8 cellular contexts compared by ENCODE assay signal in the genomic region with DNA sequence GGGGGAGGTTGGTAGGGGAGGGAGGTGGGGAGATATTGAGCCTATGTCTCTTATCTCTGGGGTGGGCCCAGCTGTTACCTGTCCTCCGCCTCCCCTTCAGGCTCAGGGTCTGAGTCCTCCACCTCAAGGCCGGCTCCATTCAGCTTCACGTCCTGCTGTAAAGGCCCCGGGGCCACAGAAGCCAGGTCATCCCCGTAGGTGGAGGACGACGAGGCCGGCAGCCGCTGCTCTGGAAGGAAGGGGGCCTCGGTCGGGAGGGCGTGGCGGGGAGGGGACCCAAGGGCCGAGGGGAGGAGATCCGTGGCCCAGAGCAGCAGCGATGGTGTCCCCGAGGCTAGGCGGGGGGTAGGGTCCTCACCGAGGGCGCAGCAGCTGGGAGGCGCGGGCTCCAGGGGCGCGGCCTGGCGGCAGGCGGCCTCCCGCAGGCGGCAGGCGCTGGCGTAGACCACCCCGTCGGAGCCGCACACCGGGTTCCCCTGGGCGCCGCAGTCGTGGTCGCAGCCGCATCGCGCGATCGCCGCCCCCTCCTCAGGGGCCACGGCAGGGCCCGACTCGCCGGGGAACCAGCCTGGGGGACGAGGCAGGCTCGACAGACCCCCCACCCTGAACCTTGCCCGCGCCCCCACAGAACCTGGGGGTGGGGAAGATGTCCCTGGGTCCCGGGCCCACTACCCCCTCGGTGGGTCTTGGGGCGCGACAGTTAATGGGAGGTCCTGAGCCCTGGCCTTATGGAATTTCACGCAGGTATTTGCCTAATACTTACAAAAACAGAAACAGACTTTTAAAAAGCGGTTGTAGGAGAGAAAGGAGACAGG. TPM values are rescaled to one million over a fixed set of nuclear protein-coding genes. Genes with fewer than 3 reads are reported as not detected.
DNase-seq lines count a peak whose midpoint lies in the region; ATAC-seq and TF ChIP-seq lines count a peak whose summit lies in the region.

No MANE protein-coding gene starts in this region.

- peak overlapping the region; percentile 48 to 81 (median 62) for H3K4me3 ChIP-seq in breast epithelium
- H3K4me3 ChIP-seq in mononuclear cell (ENCODE audit: low read length), result peak overlapping the region; percentile 36

- no peaks in the 10 kb centered on the region for H3K36me3 ChIP-seq in ES-I3 (ENCODE audit: insufficient read depth, low read length)
- H3K36me3 ChIP-seq in breast epithelium, result no peaks in the 10 kb centered on the region

- peak overlapping the region; percentile 81 for H3K9ac ChIP-seq in ES-I3 (ENCODE audit: low read depth, low read length)

- no peak for TF ChIP-seq CTCF in breast epithelium (IDR thresholded peaks at IDR 0.05)

- intact Hi-C loops in breast epithelium (cut with DNase I; ENCODE audit: low total_unique reads), result loop anchor here (1.0 kb wide), 1 partner anchor 40 kb away; no protein-coding TSS in a partner anchor

- no peaks in the 10 kb centered on the region for H3K9me3 ChIP-seq in ES-I3 (ENCODE audit: control insufficient read depth, insufficient read depth, low read length)
- H3K9me3 ChIP-seq in breast epithelium, result no peaks in the 10 kb centered on the region
- H3K9me3 ChIP-seq in mononuclear cell (ENCODE audit: low read depth, low read length), result no peaks in the 10 kb centered on the region

- H3K27ac ChIP-seq in breast epithelium, result peak overlapping the region; percentile 74 to 85

- TF ChIP-seq POLR2A in breast epithelium (IDR thresholded peaks at IDR 0.05), result no peak

- H3K4me1 ChIP-seq in ES-I3 (ENCODE audit: insufficient read depth, low read length) (peaks cover 7% of the 10 kb centered on the region; the same call in 1 of the 2 replicates), breast epithelium (no peaks in the 10 kb centered on the region), mononuclear cell (ENCODE audit: insufficient read depth, low read length) (peaks cover 45% of the 10 kb centered on the region)

- DNase-seq in breast epithelium (ENCODE audit: low spot score in 2 of 2) (no peak), SK-N-DZ (ENCODE audit: low spot score) (no peak)
- no peak for DNase-seq in activated CD4-positive, CD25-positive, alpha-beta regulatory T cell (lab: John Stamatoyannopoulos, UW)

- H3K27me3 ChIP-seq in breast epithelium (no peaks in the 10 kb centered on the region), mononuclear cell (ENCODE audit: insufficient read depth, low read length) (no peaks in the 10 kb centered on the region)

- ATAC-seq in HG03280 (IDR thresholded peaks at IDR 0.05; ENCODE audit: unreplicated experiment), result peak; percentile 6
- ATAC-seq in HG03135 (IDR thresholded peaks at IDR 0.05; ENCODE audit: unreplicated experiment), result no peak
- no peak for ATAC-seq in GM18519 (IDR thresholded peaks at IDR 0.05; ENCODE audit: low FRiP score, unreplicated experiment)

RNA-seq across cellular contexts. Expression of a gene that starts 7.5 kb away (rescaled TPM):
- 10 to 100 TPM in 1 of 3 donors, 1 to 10 TPM in 1, under 1 TPM in 1; 0.32 to 27.5 (median 4.2) TPM for total RNA-seq in breast epithelium
- 1.7 TPM for total RNA-seq in mononuclear cell
- not detected in 2 replicates for polyA plus RNA-seq in SK-N-DZ (2014; cell fraction: cytosol; rRNA removed)
- polyA plus RNA-seq in SK-N-DZ (2014; cell fraction: nucleus; rRNA removed), result not detected in 2 replicates
